ENCODE assay signal across 8 cellular contexts in genomic region chr2:72920317-72921087, GRCh38. TPM values are rescaled to one million over a fixed set of nuclear protein-coding genes. Genes with fewer than 3 reads are reported as not detected.
DNase-seq lines count a peak whose midpoint lies in the region; ATAC-seq and TF ChIP-seq lines count a peak whose summit lies in the region.

No MANE protein-coding gene starts in this region.

- H3K4me3 Mint-ChIP-seq in T-helper 2 cell treated with Interferon-gamma antibody and Interleukin-4, amounts not matched to agents 5 μg/mL and 100 μg/mL, for 36 hours = peak overlapping the region; percentile 46

- peak overlapping the region; percentile 25 for H3K4me3 ChIP-seq in fibroblast of the aortic adventitia (ENCODE audit: low read depth, low read length)

- no peak overlapping the region for H3K27ac Mint-ChIP-seq in T-helper 2 cell treated with Interferon-gamma antibody and Interleukin-4, amounts not matched to agents 5 μg/mL and 100 μg/mL, for 36 hours

- H3K4me1 Mint-ChIP-seq in T-helper 2 cell treated with Interferon-gamma antibody and Interleukin-4, amounts not matched to agents 5 μg/mL and 100 μg/mL, for 36 hours (ENCODE audit: low read depth) = peaks cover 11% of the 10 kb centered on the region

- ATAC-seq in GM21367 (IDR thresholded peaks at IDR 0.05; ENCODE audit: unreplicated experiment) = no peak

- no peak for TF ChIP-seq CTCF in fibroblast of the aortic adventitia (IDR thresholded peaks at IDR 0.05; ENCODE audit: insufficient read depth, low read length)

- peaks cover 76% of the 10 kb centered on the region for H3K27me3 Mint-ChIP-seq in T-helper 2 cell treated with Interferon-gamma antibody and Interleukin-4, amounts not matched to agents 5 μg/mL and 100 μg/mL, for 36 hours (ENCODE audit: low read depth)

- no peaks in the 10 kb centered on the region for H3K9me3 Mint-ChIP-seq in T-helper 2 cell treated with Interferon-gamma antibody and Interleukin-4, amounts not matched to agents 5 μg/mL and 100 μg/mL, for 36 hours

- DNase-seq in NCI-H510A treated with DMSO at 0.1 percent for 48 hours (lab: John Stamatoyannopoulos, UW) (peak; percentile 28), NCI-H510A (lab: John Stamatoyannopoulos, UW) (no peak), fibroblast of the aortic adventitia (ENCODE audit: low read depth) (peak; percentile 35), SHP77 treated with DMSO at 0.1 percent for 48 hours (lab: John Stamatoyannopoulos, UW) (no peak), NCI-H2081 treated with DMSO at 0.1 percent for 48 hours (lab: John Stamatoyannopoulos, UW) (no peak)
- peak; percentile 13 for DNase-seq in T-helper 2 cell treated with Interferon-gamma antibody and Interleukin-4, amounts not matched to agents 5 μg/mL and 100 μg/mL, for 36 hours (ENCODE audit: low spot score)
- DNase-seq in stimulated activated CD4-positive, alpha-beta T cell treated with anti-CD3 and anti-CD28 coated beads, Interleukin-4, amount 100 ng/mL, for 1 hour = peak; percentile 46

- H3K36me3 Mint-ChIP-seq in T-helper 2 cell treated with Interferon-gamma antibody and Interleukin-4, amounts not matched to agents 5 μg/mL and 100 μg/mL, for 36 hours (ENCODE audit: low read depth) = no peaks in the 10 kb centered on the region

RNA-seq across cellular contexts. Expression of gene EMX1, which starts 3.2 kb away (rescaled TPM):
- total RNA-seq in fibroblast of the aortic adventitia (ENCODE audit: low replicate concordance) = not detected in 2 replicates

RNA-seq across cellular contexts. Expression of gene SPR, which starts 33.3 kb away (rescaled TPM):
- 14.3 and 58.3 TPM in 2 replicates for total RNA-seq in fibroblast of the aortic adventitia (ENCODE audit: low replicate concordance)

Comparison
In these comparisons a context has a peak if more than half of its experiments do, and no peak if none do; other contexts are left out.
1. DNase-seq: peak in NCI-H510A treated with DMSO at 0.1 percent for 48 hours (single experiment), T-helper 2 cell treated with Interferon-gamma antibody and Interleukin-4, amounts not matched to agents 5 μg/mL and 100 μg/mL, for 36 hours (single experiment), fibroblast of the aortic adventitia (single experiment) and stimulated activated CD4-positive, alpha-beta T cell treated with anti-CD3 and anti-CD28 coated beads, Interleukin-4, amount 100 ng/mL, for 1 hour (single experiment); none in NCI-H510A (single experiment), SHP77 treated with DMSO at 0.1 percent for 48 hours (single experiment) and NCI-H2081 treated with DMSO at 0.1 percent for 48 hours (single experiment).